ENCODE assay signal across 1 cellular context in the genomic region with DNA sequence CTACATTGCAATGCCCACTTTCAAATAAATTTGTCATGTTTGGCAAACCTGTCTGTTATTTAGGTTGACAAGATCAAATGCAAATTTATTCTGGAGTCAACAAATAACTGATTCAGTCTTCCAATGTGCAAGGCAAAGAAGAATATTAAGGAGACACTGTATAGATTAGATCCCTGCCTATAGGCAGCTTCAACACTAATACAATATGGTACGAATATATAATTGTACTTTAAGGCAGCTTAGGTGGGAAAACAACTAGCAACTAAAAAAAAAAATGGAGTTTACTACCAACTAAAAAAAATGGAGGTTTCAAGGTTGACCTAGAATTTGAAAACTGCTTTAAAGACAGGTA.
TF ChIP-seq lines count a peak whose summit lies in the region.

No MANE protein-coding gene starts in this region.

TF ChIP-seq in H1, 55 proteins besides CTCF, POLR2A, EP300 and RAD21:
- TF ChIP-seq GABPA (IDR thresholded peaks at IDR 0.05; ENCODE audit: borderline replicate concordance, insufficient read depth, low read length) (no peak), POU5F1 (IDR thresholded peaks at IDR 0.05; ENCODE audit: low read depth, low read length) (no peak), CBX8 (IDR thresholded peaks at IDR 0.05; ENCODE audit: borderline replicate concordance, low read depth, low read length) (no peak), CBX5 (IDR thresholded peaks at IDR 0.05; ENCODE audit: low read depth, low read length) (no peak), CEBPB (IDR thresholded peaks at IDR 0.05; ENCODE audit: low read depth, low read length) (no peak), KDM4A (IDR thresholded peaks at IDR 0.05; ENCODE audit: low read depth, low read length, severe bottlenecking) (no peak), EGR1 (IDR thresholded peaks at IDR 0.05; ENCODE audit: borderline replicate concordance, low read depth, low read length) (no peak), SP4 (IDR thresholded peaks at IDR 0.05; ENCODE audit: low read length) (no peak), SRF (IDR thresholded peaks at IDR 0.05; ENCODE audit: low read depth, low read length) (no peak), NANOG (IDR thresholded peaks at IDR 0.05; ENCODE audit: insufficient read depth, low read depth, low read length, poor library complexity, severe bottlenecking) (no peak), SIX5 (IDR thresholded peaks at IDR 0.05; ENCODE audit: low read depth, low read length) (no peak), CHD2 (IDR thresholded peaks at IDR 0.05; ENCODE audit: low read length) (no peak), FOSL1 (IDR thresholded peaks at IDR 0.05; ENCODE audit: insufficient read depth, low read depth, low read length) (no peak), NRF1 (IDR thresholded peaks at IDR 0.05; ENCODE audit: low read depth, low read length) (no peak), CREB1 (IDR thresholded peaks at IDR 0.05) (no peak)
- TF ChIP-seq, protein P1, sequence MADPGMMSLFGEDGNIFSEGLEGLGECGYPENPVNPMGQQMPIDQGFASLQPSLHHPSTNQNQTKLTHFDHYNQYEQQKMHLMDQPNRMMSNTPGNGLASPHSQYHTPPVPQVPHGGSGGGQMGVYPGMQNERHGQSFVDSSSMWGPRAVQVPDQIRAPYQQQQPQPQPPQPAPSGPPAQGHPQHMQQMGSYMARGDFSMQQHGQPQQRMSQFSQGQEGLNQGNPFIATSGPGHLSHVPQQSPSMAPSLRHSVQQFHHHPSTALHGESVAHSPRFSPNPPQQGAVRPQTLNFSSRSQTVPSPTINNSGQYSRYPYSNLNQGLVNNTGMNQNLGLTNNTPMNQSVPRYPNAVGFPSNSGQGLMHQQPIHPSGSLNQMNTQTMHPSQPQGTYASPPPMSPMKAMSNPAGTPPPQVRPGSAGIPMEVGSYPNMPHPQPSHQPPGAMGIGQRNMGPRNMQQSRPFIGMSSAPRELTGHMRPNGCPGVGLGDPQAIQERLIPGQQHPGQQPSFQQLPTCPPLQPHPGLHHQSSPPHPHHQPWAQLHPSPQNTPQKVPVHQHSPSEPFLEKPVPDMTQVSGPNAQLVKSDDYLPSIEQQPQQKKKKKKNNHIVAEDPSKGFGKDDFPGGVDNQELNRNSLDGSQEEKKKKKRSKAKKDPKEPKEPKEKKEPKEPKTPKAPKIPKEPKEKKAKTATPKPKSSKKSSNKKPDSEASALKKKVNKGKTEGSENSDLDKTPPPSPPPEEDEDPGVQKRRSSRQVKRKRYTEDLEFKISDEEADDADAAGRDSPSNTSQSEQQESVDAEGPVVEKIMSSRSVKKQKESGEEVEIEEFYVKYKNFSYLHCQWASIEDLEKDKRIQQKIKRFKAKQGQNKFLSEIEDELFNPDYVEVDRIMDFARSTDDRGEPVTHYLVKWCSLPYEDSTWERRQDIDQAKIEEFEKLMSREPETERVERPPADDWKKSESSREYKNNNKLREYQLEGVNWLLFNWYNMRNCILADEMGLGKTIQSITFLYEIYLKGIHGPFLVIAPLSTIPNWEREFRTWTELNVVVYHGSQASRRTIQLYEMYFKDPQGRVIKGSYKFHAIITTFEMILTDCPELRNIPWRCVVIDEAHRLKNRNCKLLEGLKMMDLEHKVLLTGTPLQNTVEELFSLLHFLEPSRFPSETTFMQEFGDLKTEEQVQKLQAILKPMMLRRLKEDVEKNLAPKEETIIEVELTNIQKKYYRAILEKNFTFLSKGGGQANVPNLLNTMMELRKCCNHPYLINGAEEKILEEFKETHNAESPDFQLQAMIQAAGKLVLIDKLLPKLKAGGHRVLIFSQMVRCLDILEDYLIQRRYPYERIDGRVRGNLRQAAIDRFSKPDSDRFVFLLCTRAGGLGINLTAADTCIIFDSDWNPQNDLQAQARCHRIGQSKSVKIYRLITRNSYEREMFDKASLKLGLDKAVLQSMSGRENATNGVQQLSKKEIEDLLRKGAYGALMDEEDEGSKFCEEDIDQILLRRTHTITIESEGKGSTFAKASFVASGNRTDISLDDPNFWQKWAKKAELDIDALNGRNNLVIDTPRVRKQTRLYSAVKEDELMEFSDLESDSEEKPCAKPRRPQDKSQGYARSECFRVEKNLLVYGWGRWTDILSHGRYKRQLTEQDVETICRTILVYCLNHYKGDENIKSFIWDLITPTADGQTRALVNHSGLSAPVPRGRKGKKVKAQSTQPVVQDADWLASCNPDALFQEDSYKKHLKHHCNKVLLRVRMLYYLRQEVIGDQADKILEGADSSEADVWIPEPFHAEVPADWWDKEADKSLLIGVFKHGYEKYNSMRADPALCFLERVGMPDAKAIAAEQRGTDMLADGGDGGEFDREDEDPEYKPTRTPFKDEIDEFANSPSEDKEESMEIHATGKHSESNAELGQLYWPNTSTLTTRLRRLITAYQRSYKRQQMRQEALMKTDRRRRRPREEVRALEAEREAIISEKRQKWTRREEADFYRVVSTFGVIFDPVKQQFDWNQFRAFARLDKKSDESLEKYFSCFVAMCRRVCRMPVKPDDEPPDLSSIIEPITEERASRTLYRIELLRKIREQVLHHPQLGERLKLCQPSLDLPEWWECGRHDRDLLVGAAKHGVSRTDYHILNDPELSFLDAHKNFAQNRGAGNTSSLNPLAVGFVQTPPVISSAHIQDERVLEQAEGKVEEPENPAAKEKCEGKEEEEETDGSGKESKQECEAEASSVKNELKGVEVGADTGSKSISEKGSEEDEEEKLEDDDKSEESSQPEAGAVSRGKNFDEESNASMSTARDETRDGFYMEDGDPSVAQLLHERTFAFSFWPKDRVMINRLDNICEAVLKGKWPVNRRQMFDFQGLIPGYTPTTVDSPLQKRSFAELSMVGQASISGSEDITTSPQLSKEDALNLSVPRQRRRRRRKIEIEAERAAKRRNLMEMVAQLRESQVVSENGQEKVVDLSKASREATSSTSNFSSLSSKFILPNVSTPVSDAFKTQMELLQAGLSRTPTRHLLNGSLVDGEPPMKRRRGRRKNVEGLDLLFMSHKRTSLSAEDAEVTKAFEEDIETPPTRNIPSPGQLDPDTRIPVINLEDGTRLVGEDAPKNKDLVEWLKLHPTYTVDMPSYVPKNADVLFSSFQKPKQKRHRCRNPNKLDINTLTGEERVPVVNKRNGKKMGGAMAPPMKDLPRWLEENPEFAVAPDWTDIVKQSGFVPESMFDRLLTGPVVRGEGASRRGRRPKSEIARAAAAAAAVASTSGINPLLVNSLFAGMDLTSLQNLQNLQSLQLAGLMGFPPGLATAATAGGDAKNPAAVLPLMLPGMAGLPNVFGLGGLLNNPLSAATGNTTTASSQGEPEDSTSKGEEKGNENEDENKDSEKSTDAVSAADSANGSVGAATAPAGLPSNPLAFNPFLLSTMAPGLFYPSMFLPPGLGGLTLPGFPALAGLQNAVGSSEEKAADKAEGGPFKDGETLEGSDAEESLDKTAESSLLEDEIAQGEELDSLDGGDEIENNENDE (IDR thresholded peaks at IDR 0.05; ENCODE audit: insufficient replicate concordance, low read length) = no peak
- TF ChIP-seq, protein P2, sequence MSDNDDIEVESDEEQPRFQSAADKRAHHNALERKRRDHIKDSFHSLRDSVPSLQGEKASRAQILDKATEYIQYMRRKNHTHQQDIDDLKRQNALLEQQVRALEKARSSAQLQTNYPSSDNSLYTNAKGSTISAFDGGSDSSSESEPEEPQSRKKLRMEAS (IDR thresholded peaks at IDR 0.05) = no peak
TF ChIP-seq in H1: peak in this region for 0.
